In the genomic region with DNA sequence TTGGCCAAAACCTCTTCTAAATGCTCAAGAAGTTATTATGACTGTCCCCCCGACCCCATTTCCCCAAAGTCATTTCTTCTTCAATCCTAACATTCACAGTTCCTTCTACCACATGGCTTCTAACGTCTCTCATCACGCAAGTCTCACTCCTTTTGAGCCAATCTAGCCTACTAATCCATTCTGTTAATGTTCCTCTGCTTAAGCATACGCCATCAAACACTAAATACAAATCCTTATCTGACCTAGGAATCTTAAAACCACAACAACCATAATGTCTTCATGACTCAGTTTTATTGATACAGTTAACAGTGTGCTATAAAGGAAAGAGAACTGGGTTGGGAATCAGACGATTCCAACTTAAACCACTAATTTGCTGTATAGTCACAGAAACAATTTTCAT, we compare ENCODE assay signal across 16 cellular contexts. TPM values are rescaled to one million over a fixed set of nuclear protein-coding genes. Genes with fewer than 3 reads are reported as not detected.
DNase-seq lines count a peak whose midpoint lies in the region; ATAC-seq and TF ChIP-seq lines count a peak whose summit lies in the region.
"Had no signal": no experiment of that assay in that cellular context is flagged by ENCODE, and none has a peak within 500 bp of the region (broad histone marks: within the 10 kb centered on the region; RNA-seq: fewer than 3 reads in every experiment).

No MANE protein-coding gene starts in this region.

- POLR2A ChIA-PET in activated CD4-positive, alpha-beta T cell treated with anti-CD3 and anti-CD28 coated beads for 36 hours (lab: Charles Lee), result interaction anchor here (0.6 kb wide), 1 partner anchor 161 kb away, joined by 3 read pairs; no protein-coding TSS in a partner anchor
- POLR2A ChIA-PET in activated CD4-positive, alpha-beta memory T cell treated with anti-CD3 and anti-CD28 coated beads, Interleukin-2, amount 10 ng/mL, durations not matched to agents 7 days and 5 days (lab: Charles Lee), result interaction anchor here (1.1 to 3.8 kb wide), 4 partner anchors 24 to 171 kb away, joined by 3 to 33 read pairs (median 14); partner anchors contain the start of genes HNRNPLL and SRSF7

- no peak overlapping the region for H3K27ac Mint-ChIP-seq in activated CD4-positive, alpha-beta T cell treated with anti-CD3 and anti-CD28 coated beads for 36 hours
- no peak overlapping the region for H3K27ac Mint-ChIP-seq in activated CD4-positive, alpha-beta T cell treated with anti-CD3 and anti-CD28 coated beads, Interleukin-2, amount 10 ng/mL, durations not matched to agents 24 days and 14 days
- peak overlapping the region; percentile 24 for H3K27ac Mint-ChIP-seq in activated CD4-positive, alpha-beta memory T cell treated with anti-CD3 and anti-CD28 coated beads, Interleukin-2, amount 10 ng/mL, durations not matched to agents 7 days and 5 days
- peak overlapping the region; percentile 40 for H3K27ac Mint-ChIP-seq in nephron progenitor cell
- H3K27ac Mint-ChIP-seq: memory B cell, type B pancreatic cell had no signal

- TF ChIP-seq CTCF in nephron progenitor cell (IDR thresholded peaks at IDR 0.05), result no peak

- no peaks in the 10 kb centered on the region for H3K27me3 Mint-ChIP-seq in activated CD4-positive, alpha-beta T cell treated with anti-CD3 and anti-CD28 coated beads for 36 hours
- H3K27me3 Mint-ChIP-seq in activated CD4-positive, alpha-beta T cell treated with anti-CD3 and anti-CD28 coated beads, Interleukin-2, amount 10 ng/mL, durations not matched to agents 24 days and 14 days, result no peaks in the 10 kb centered on the region
- no peaks in the 10 kb centered on the region for H3K27me3 Mint-ChIP-seq in activated CD4-positive, alpha-beta memory T cell treated with anti-CD3 and anti-CD28 coated beads, Interleukin-2, amount 10 ng/mL, durations not matched to agents 7 days and 5 days
- no peaks in the 10 kb centered on the region for H3K27me3 Mint-ChIP-seq in nephron progenitor cell (ENCODE audit: low read depth, poor library complexity)
- H3K27me3 Mint-ChIP-seq: type B pancreatic cell had no signal

- CTCF ChIA-PET in activated CD4-positive, alpha-beta T cell treated with anti-CD3 and anti-CD28 coated beads for 36 hours (lab: Charles Lee), result interaction anchor here (1.0 to 12.1 kb wide), 6 partner anchors 10 to 167 kb away, joined by 3 to 290 read pairs (median 6); no protein-coding TSS in a partner anchor
- CTCF ChIA-PET in activated CD4-positive, alpha-beta memory T cell treated with anti-CD3 and anti-CD28 coated beads, Interleukin-2, amount 10 ng/mL, durations not matched to agents 7 days and 5 days (lab: Charles Lee), result interaction anchor here (0.8 to 5.4 kb wide), 12 partner anchors 12 to 263 kb away, joined by 3 to 131 read pairs (median 3); no protein-coding TSS in a partner anchor

- DNase-seq in activated CD4-positive, alpha-beta T cell treated with anti-CD3 and anti-CD28 coated beads for 36 hours, result no peak
- DNase-seq in activated CD4-positive, alpha-beta T cell treated with anti-CD3 and anti-CD28 coated beads, Interleukin-2, amount 10 ng/mL, durations not matched to agents 24 days and 14 days, result no peak
- DNase-seq in LoVo (ENCODE audit: low spot score) (peak; percentile 57), nephron progenitor cell (no peak), middle frontal gyrus (ENCODE audit: extremely low spot score, low spot score) (no peak)
- no peak for DNase-seq in activated CD4-positive, alpha-beta memory T cell treated with anti-CD3 and anti-CD28 coated beads, Interleukin-2, amount 10 ng/mL, durations not matched to agents 7 days and 5 days
- no peak for DNase-seq in effector CD8-positive, alpha-beta T cell (lab: John Stamatoyannopoulos, UW)
- DNase-seq: effector CD4-positive, alpha-beta T cell; islet precursor cell; NCI-H1694 treated with DMSO at 0.1 percent for 48 hours; stimulated activated naive CD4-positive, alpha-beta T cell treated with Interleukin-2 at 50 U/mL for 16 hours; T1000 had no signal

- ATAC-seq in activated CD4-positive, alpha-beta T cell treated with anti-CD3 and anti-CD28 coated beads for 36 hours, result peak; percentile 28
- no peak for ATAC-seq in HG03108 (IDR thresholded peaks at IDR 0.05; ENCODE audit: unreplicated experiment)

- H3K36me3 Mint-ChIP-seq in activated CD4-positive, alpha-beta T cell treated with anti-CD3 and anti-CD28 coated beads for 36 hours (ENCODE audit: low read depth), result peaks cover 33% of the 10 kb centered on the region
- H3K36me3 Mint-ChIP-seq in activated CD4-positive, alpha-beta T cell treated with anti-CD3 and anti-CD28 coated beads, Interleukin-2, amount 10 ng/mL, durations not matched to agents 24 days and 14 days (ENCODE audit: low read depth), result peaks cover 56% of the 10 kb centered on the region
- H3K36me3 Mint-ChIP-seq in activated CD4-positive, alpha-beta memory T cell treated with anti-CD3 and anti-CD28 coated beads, Interleukin-2, amount 10 ng/mL, durations not matched to agents 7 days and 5 days (ENCODE audit: low read depth), result peaks cover 76% of the 10 kb centered on the region
- peaks cover 41% of the 10 kb centered on the region for H3K36me3 Mint-ChIP-seq in nephron progenitor cell (ENCODE audit: low read depth)
- H3K36me3 Mint-ChIP-seq: memory B cell had no signal

- intact Hi-C loops in activated CD4-positive, alpha-beta T cell treated with anti-CD3 and anti-CD28 coated beads for 36 hours (cut with DNase I, micrococcal nuclease), result loop anchor here in 1 of 2 experiments (5.0 kb wide), 2 partner anchors 258 to 262 kb away; no protein-coding TSS in a partner anchor
- intact Hi-C loops in activated CD4-positive, alpha-beta T cell treated with anti-CD3 and anti-CD28 coated beads, Interleukin-2, amount 10 ng/mL, durations not matched to agents 24 days and 14 days (cut with micrococcal nuclease), result no loop called here

- no peaks in the 10 kb centered on the region for H3K9me3 Mint-ChIP-seq in activated CD4-positive, alpha-beta T cell treated with anti-CD3 and anti-CD28 coated beads for 36 hours (ENCODE audit: low read depth)
- no peaks in the 10 kb centered on the region for H3K9me3 Mint-ChIP-seq in activated CD4-positive, alpha-beta T cell treated with anti-CD3 and anti-CD28 coated beads, Interleukin-2, amount 10 ng/mL, durations not matched to agents 24 days and 14 days
- H3K9me3 Mint-ChIP-seq in activated CD4-positive, alpha-beta memory T cell treated with anti-CD3 and anti-CD28 coated beads, Interleukin-2, amount 10 ng/mL, durations not matched to agents 7 days and 5 days, result no peaks in the 10 kb centered on the region
- H3K9me3 Mint-ChIP-seq in nephron progenitor cell, result no peaks in the 10 kb centered on the region
- H3K9me3 Mint-ChIP-seq: memory B cell, neural crest cell, type B pancreatic cell had no signal

- peaks cover 45% of the 10 kb centered on the region for H3K4me1 Mint-ChIP-seq in activated CD4-positive, alpha-beta T cell treated with anti-CD3 and anti-CD28 coated beads for 36 hours
- peaks cover 30% of the 10 kb centered on the region for H3K4me1 Mint-ChIP-seq in activated CD4-positive, alpha-beta T cell treated with anti-CD3 and anti-CD28 coated beads, Interleukin-2, amount 10 ng/mL, durations not matched to agents 24 days and 14 days
- peaks cover 80% of the 10 kb centered on the region for H3K4me1 Mint-ChIP-seq in activated CD4-positive, alpha-beta memory T cell treated with anti-CD3 and anti-CD28 coated beads, Interleukin-2, amount 10 ng/mL, durations not matched to agents 7 days and 5 days
- no peaks in the 10 kb centered on the region for H3K4me1 Mint-ChIP-seq in nephron progenitor cell
- H3K4me1 Mint-ChIP-seq: memory B cell had no signal

- H3K4me3 Mint-ChIP-seq in activated CD4-positive, alpha-beta T cell treated with anti-CD3 and anti-CD28 coated beads for 36 hours, result no peak overlapping the region
- no peak overlapping the region for H3K4me3 Mint-ChIP-seq in activated CD4-positive, alpha-beta T cell treated with anti-CD3 and anti-CD28 coated beads, Interleukin-2, amount 10 ng/mL, durations not matched to agents 24 days and 14 days
- no peak overlapping the region for H3K4me3 Mint-ChIP-seq in activated CD4-positive, alpha-beta memory T cell treated with anti-CD3 and anti-CD28 coated beads, Interleukin-2, amount 10 ng/mL, durations not matched to agents 7 days and 5 days
- H3K4me3 Mint-ChIP-seq in nephron progenitor cell, result no peak overlapping the region
- H3K4me3 Mint-ChIP-seq: memory B cell, neural crest cell, type B pancreatic cell had no signal

RNA-seq across cellular contexts. Expression of gene HNRNPLL, which starts 23.9 kb away (rescaled TPM):
- total RNA-seq in activated CD4-positive, alpha-beta T cell treated with anti-CD3 and anti-CD28 coated beads for 36 hours, result 10 to 100 TPM; 53.5 to 59.8 TPM
- total RNA-seq in activated CD4-positive, alpha-beta T cell treated with anti-CD3 and anti-CD28 coated beads, Interleukin-2, amount 10 ng/mL, durations not matched to agents 24 days and 14 days, result 75.8 and 80.3 TPM in 2 replicates
- 100 to 1,000 TPM; 104 to 119 TPM for total RNA-seq in activated CD4-positive, alpha-beta memory T cell treated with anti-CD3 and anti-CD28 coated beads, Interleukin-2, amount 10 ng/mL, durations not matched to agents 7 days and 5 days

Comparison
In these comparisons a context has a peak if more than half of its experiments do, and no peak if none do; other contexts are left out.
1. H3K27ac Mint-ChIP-seq: peak in activated CD4-positive, alpha-beta memory T cell treated with anti-CD3 and anti-CD28 coated beads, Interleukin-2, amount 10 ng/mL, durations not matched to agents 7 days and 5 days (single experiment) and nephron progenitor cell (single experiment); none in activated CD4-positive, alpha-beta T cell treated with anti-CD3 and anti-CD28 coated beads for 36 hours (single experiment) and activated CD4-positive, alpha-beta T cell treated with anti-CD3 and anti-CD28 coated beads, Interleukin-2, amount 10 ng/mL, durations not matched to agents 24 days and 14 days (single experiment).